In the genomic region with DNA sequence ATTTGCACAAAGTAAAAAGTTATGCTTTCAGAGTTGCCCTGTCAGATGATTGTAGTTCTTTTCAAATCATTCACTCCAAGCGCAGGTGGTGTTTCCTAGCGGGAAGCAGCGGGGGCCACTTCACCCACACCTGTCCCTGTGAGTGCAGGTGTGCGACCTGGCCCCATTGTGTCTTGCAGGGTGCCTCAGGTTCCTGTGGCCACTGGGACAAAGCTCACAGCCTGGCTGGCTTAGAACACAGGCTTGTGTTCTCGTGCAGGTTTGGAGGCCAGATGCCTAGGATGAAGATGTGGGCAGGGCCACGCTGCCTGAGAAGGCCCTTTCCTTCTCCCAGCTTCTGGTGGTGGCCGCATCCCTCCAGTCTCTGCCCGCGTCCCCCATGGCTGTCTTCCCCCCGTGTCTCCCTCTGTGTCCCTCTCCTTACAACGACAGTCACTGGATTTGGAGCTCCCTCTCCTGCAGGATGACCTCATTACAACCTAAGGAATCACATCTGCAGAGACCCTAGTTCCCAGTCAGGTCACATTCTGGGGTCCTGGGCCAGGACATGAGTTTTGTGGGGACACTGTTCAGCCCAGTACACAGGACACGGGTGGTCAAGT, we compare ENCODE assay signal across 1 cellular context.
TF ChIP-seq lines count a peak whose summit lies in the region.

No MANE protein-coding gene starts in this region.

TF ChIP-seq in K562, 482 proteins besides CTCF, POLR2A, EP300 and RAD21 (continued from another document):
- TF ChIP-seq, protein P1, sequence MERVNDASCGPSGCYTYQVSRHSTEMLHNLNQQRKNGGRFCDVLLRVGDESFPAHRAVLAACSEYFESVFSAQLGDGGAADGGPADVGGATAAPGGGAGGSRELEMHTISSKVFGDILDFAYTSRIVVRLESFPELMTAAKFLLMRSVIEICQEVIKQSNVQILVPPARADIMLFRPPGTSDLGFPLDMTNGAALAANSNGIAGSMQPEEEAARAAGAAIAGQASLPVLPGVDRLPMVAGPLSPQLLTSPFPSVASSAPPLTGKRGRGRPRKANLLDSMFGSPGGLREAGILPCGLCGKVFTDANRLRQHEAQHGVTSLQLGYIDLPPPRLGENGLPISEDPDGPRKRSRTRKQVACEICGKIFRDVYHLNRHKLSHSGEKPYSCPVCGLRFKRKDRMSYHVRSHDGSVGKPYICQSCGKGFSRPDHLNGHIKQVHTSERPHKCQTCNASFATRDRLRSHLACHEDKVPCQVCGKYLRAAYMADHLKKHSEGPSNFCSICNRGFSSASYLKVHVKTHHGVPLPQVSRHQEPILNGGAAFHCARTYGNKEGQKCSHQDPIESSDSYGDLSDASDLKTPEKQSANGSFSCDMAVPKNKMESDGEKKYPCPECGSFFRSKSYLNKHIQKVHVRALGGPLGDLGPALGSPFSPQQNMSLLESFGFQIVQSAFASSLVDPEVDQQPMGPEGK (CRISPR knock-in tag; IDR thresholded peaks at IDR 0.05; ENCODE audit: borderline replicate concordance) = no peak
- TF ChIP-seq CEBPG (CRISPR knock-in tag; IDR thresholded peaks at IDR 0.05) = no peak
- TF ChIP-seq CEBPG (tag; conservative IDR thresholded peaks at IDR 0.05 in 1 of 2, IDR thresholded peaks at IDR 0.05 in 1 of 2) = no peak
- TF ChIP-seq, protein P2, sequence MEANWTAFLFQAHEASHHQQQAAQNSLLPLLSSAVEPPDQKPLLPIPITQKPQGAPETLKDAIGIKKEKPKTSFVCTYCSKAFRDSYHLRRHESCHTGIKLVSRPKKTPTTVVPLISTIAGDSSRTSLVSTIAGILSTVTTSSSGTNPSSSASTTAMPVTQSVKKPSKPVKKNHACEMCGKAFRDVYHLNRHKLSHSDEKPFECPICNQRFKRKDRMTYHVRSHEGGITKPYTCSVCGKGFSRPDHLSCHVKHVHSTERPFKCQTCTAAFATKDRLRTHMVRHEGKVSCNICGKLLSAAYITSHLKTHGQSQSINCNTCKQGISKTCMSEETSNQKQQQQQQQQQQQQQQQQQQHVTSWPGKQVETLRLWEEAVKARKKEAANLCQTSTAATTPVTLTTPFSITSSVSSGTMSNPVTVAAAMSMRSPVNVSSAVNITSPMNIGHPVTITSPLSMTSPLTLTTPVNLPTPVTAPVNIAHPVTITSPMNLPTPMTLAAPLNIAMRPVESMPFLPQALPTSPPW (CRISPR knock-in tag; IDR thresholded peaks at IDR 0.05) = 0 out of 2 replicates have a peak, but pooled peaks have one; percentile 23
- TF ChIP-seq, protein P3, sequence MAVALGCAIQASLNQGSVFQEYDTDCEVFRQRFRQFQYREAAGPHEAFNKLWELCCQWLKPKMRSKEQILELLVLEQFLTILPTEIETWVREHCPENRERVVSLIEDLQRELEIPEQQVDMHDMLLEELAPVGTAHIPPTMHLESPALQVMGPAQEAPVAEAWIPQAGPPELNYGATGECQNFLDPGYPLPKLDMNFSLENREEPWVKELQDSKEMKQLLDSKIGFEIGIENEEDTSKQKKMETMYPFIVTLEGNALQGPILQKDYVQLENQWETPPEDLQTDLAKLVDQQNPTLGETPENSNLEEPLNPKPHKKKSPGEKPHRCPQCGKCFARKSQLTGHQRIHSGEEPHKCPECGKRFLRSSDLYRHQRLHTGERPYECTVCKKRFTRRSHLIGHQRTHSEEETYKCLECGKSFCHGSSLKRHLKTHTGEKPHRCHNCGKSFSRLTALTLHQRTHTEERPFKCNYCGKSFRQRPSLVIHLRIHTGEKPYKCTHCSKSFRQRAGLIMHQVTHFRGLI (CRISPR knock-in tag; IDR thresholded peaks at IDR 0.05) = no peak
- peak; percentile 17; the same call in 1 of the 2 replicates for TF ChIP-seq CTBP1 (IDR thresholded peaks at IDR 0.05; ENCODE audit: borderline replicate concordance)
- TF ChIP-seq ZNF778 (CRISPR knock-in tag; IDR thresholded peaks at IDR 0.05) = no peak
- TF ChIP-seq ATF7 (IDR thresholded peaks at IDR 0.05) = peak; percentile 51; the same call in 1 of the 2 replicates
- peak; percentile 70 for TF ChIP-seq ARID2 (IDR thresholded peaks at IDR 0.05)
- TF ChIP-seq, protein P4, sequence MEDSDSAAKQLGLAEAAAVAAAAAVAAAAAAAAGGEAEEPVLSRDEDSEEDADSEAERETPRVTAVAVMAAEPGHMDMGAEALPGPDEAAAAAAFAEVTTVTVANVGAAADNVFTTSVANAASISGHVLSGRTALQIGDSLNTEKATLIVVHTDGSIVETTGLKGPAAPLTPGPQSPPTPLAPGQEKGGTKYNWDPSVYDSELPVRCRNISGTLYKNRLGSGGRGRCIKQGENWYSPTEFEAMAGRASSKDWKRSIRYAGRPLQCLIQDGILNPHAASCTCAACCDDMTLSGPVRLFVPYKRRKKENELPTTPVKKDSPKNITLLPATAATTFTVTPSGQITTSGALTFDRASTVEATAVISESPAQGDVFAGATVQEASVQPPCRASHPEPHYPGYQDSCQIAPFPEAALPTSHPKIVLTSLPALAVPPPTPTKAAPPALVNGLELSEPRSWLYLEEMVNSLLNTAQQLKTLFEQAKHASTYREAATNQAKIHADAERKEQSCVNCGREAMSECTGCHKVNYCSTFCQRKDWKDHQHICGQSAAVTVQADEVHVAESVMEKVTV (CRISPR knock-in tag; IDR thresholded peaks at IDR 0.05) = peak; percentile 41
- TF ChIP-seq TAL1 (IDR thresholded peaks at IDR 0.05) = no peak
